Comparison of ENCODE assay signal across 11 cellular contexts in the genomic region with DNA sequence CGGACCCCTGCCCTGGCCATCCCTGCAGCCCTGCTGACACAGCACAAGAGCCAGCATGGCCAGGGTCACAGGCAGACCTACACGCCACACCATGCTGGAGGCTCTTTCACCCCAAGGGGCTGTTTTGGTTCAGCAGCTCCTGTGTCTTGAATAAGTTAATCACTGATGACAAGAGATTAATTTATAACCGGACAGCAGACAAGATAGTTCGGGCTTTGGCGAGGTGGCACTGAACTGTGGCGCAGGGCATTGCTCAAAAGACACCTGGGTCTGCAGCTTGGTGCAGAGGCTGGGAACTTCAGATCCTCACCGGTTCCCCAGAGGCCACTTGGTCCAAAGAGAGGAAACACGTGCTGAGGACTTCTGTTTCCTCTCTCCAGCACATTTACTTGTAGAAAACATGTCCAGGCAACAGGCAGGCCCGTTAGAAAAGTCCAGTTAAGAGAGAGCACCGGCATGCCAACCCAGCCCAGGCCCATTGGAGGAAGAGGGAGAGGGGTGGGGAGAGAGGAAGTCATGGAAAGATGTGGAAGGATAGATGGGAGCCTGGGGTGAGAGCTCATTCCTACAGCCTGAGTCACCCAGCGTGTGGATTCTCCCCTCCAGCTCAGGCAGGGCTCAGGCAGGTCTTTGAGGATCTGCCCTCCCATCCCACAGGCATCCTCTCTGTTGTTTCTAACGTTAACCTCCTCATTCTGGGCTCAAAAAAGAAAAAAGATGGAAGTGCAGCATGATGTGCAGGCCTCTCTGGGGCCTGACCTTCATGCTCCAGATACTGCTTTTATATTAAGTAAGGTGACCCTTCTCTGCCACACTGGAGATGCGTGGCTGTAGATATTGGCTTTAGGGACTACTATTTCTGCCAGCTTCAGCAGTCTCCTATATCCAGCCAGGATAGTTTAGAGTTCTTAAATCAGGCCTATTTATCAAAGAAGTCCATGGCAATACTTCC.
A peak's percentile ranks its signal among the peaks of the same experiment; 100 is the strongest.
DNase-seq lines count a peak whose midpoint lies in the region; ATAC-seq and TF ChIP-seq lines count a peak whose summit lies in the region.
"Had no signal": no experiment of that assay in that cellular context is flagged by ENCODE, and none has a peak within 500 bp of the region (broad histone marks: within the 10 kb centered on the region; RNA-seq: fewer than 3 reads in every experiment).

No MANE protein-coding gene starts in this region.

- peak overlapping the region; percentile 26 to 81 (median 58) for H3K27ac Mint-ChIP-seq in CD14-positive monocyte

- intact Hi-C loops in CD14-positive monocyte (cut with micrococcal nuclease): no loop called here
- intact Hi-C loops in upper lobe of right lung (cut with DNase I): no loop called here

- no peaks in the 10 kb centered on the region for H3K9me3 ChIP-seq in upper lobe of right lung
- H3K9me3 ChIP-seq: uterus had no signal

- H3K4me3 ChIP-seq in upper lobe of right lung: no peak overlapping the region
- H3K4me3 ChIP-seq: uterus had no signal

- peaks cover 3% of the 10 kb centered on the region for H3K4me1 ChIP-seq in upper lobe of right lung
- H3K4me1 ChIP-seq: uterus had no signal

- H3K36me3 ChIP-seq in upper lobe of right lung: no peaks in the 10 kb centered on the region
- H3K36me3 ChIP-seq: uterus had no signal

- no peak for DNase-seq in CD14-positive monocyte (ENCODE audit: low spot score)
- peak; percentile 35 for DNase-seq in UCSD-AML1 (lab: John Stamatoyannopoulos, UW; ENCODE audit: unreplicated experiment)
- DNase-seq in kidney glomerular epithelial cell (lab: John Stamatoyannopoulos, UW): peak; percentile 96
- no peak for DNase-seq in upper lobe of right lung
- DNase-seq in NCI-H187 (lab: John Stamatoyannopoulos, UW): no peak
- no peak for DNase-seq in NCI-H2171 (lab: John Stamatoyannopoulos, UW)
- DNase-seq: activated CD4-positive, CD25-positive, alpha-beta regulatory T cell treated with anti-CD3 and anti-CD28 coated beads, Interleukin-2, amount 50 U/mL, for 72 hours; GDM1; uterus had no signal

- H3K27me3 Mint-ChIP-seq in CD14-positive monocyte (ENCODE audit: low read depth in 3 of 3): peaks cover 0 to 1% (median 0%) of the 10 kb centered on the region in 3 donors

- H3K4me3 Mint-ChIP-seq in CD14-positive monocyte: peak overlapping the region in 1 of 2 donors; percentile 37

- no peaks in the 10 kb centered on the region for H3K27me3 ChIP-seq in upper lobe of right lung
- H3K27me3 ChIP-seq: uterus had no signal

- no peak overlapping the region for H3K27ac ChIP-seq in upper lobe of right lung
- H3K27ac ChIP-seq: uterus had no signal

- TF ChIP-seq CTCF in CD14-positive monocyte (IDR thresholded peaks at IDR 0.05) (no peak), upper lobe of right lung (IDR thresholded peaks at IDR 0.05) (no peak)

- ATAC-seq in HG03175 (IDR thresholded peaks at IDR 0.05; ENCODE audit: unreplicated experiment) (peak; percentile 57), HG02885 (IDR thresholded peaks at IDR 0.05; ENCODE audit: poor library complexity, unreplicated experiment) (no peak), upper lobe of right lung (no peak)

- H3K9me3 Mint-ChIP-seq in CD14-positive monocyte: peaks cover 0 to 1% (median 0%) of the 10 kb centered on the region in 7 donors

- H3K4me1 Mint-ChIP-seq in CD14-positive monocyte: peaks cover 85% of the 10 kb centered on the region

- no peaks in the 10 kb centered on the region for H3K36me3 Mint-ChIP-seq in CD14-positive monocyte

Comparison
In these comparisons a context has a peak if more than half of its experiments do, and no peak if none do; other contexts are left out.
1. DNase-seq: peak in UCSD-AML1 (single experiment) and kidney glomerular epithelial cell (single experiment); none in CD14-positive monocyte (single experiment), upper lobe of right lung (single experiment), NCI-H187 (0 of 2) and NCI-H2171 (single experiment).